Comparison of ENCODE assay signal across 23 cellular contexts in the genomic region with DNA sequence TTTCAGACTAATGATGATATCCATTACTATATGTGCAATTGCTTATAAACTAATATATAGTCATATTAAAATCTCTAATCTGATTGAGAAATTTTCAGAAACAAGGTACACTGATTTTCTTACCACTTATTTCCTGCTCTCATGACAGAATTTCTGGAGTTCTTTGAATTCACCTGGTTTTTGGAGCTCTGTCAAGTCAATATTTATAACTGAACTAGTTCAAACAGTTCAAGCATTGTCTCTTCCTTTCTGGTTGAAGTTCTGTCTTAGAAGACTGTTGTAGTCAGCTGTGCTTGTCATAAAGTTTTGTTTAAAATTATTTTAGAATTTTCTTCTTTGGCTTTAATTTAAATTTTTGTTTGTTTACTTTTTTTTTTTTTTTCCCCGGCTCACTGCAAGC.
A peak's percentile ranks its signal among the peaks of the same experiment; 100 is the strongest.
DNase-seq lines count a peak whose midpoint lies in the region; ATAC-seq and TF ChIP-seq lines count a peak whose summit lies in the region.
"Had no signal": no experiment of that assay in that cellular context is flagged by ENCODE, and none has a peak within 500 bp of the region (broad histone marks: within the 10 kb centered on the region; RNA-seq: fewer than 3 reads in every experiment).

No MANE protein-coding gene starts in this region.

- H3K36me3 ChIP-seq in left lung (no peaks in the 10 kb centered on the region), WERI-Rb-1 (no peaks in the 10 kb centered on the region), upper lobe of right lung (no peaks in the 10 kb centered on the region)
- H3K36me3 ChIP-seq: BE2C, BLaER1 had no signal

- intact Hi-C loops in left lung (cut with DNase I) (no loop called here), upper lobe of right lung (cut with DNase I) (no loop called here)

- no peak for TF ChIP-seq CTCF in LNCaP clone FGC (IDR thresholded peaks at IDR 0.05; ENCODE audit: control insufficient read depth, extremely low read depth, insufficient read depth)
- TF ChIP-seq CTCF in VCaP (conservative IDR thresholded peaks at IDR 0.05): no peak
- TF ChIP-seq CTCF in left lung (IDR thresholded peaks at IDR 0.05): no peak
- TF ChIP-seq CTCF in WERI-Rb-1 (IDR thresholded peaks at IDR 0.05; ENCODE audit: low read depth, low read length): no peak
- no peak for TF ChIP-seq CTCF in upper lobe of right lung (IDR thresholded peaks at IDR 0.05)

- H3K27ac ChIP-seq in VCaP (peak overlapping the region; percentile 83), left lung (no peak overlapping the region), WERI-Rb-1 (no peak overlapping the region), upper lobe of right lung (no peak overlapping the region)
- H3K27ac ChIP-seq: BLaER1 had no signal

- peak; percentile 38 for ATAC-seq in left lung
- ATAC-seq in GM21619 (IDR thresholded peaks at IDR 0.05; ENCODE audit: unreplicated experiment): no peak
- no peak for ATAC-seq in upper lobe of right lung
- ATAC-seq: GM12878 had no signal

- H3K9me3 ChIP-seq in left lung (no peaks in the 10 kb centered on the region), WERI-Rb-1 (ENCODE audit: severe bottlenecking) (peaks cover 8% of the 10 kb centered on the region), upper lobe of right lung (no peaks in the 10 kb centered on the region)
- H3K9me3 ChIP-seq: BE2C, BLaER1 had no signal

- DNase-seq in LNCaP clone FGC (ENCODE audit: low read depth): peak; percentile 56
- DNase-seq in left lung: no peak
- DNase-seq in WERI-Rb-1: no peak
- no peak for DNase-seq in upper lobe of right lung
- DNase-seq: 8988T; ACHN; BE2C; C1 segment of cervical spinal cord; CD4-positive, alpha-beta memory T cell; CD4-positive, CD25-positive, alpha-beta regulatory T cell; CD8-positive, alpha-beta memory T cell; COR-L47; DMS 273 treated with DMSO at 0.1 percent for 48 hours; DMS153; DMS53; DMS79; DND-41; EL; GDM1 had no signal

- no peaks in the 10 kb centered on the region for H3K27me3 ChIP-seq in left lung
- H3K27me3 ChIP-seq in WERI-Rb-1 (ENCODE audit: insufficient read depth, low read depth, severe bottlenecking): no peaks in the 10 kb centered on the region
- H3K27me3 ChIP-seq in upper lobe of right lung: no peaks in the 10 kb centered on the region
- H3K27me3 ChIP-seq: BE2C, BLaER1 had no signal

- H3K4me1 ChIP-seq in left lung: peaks cover 0 to 7% of the 10 kb centered on the region in 2 donors
- H3K4me1 ChIP-seq in upper lobe of right lung: peaks cover 20% of the 10 kb centered on the region
- H3K4me1 ChIP-seq: BE2C had no signal

- H3K4me3 ChIP-seq in LNCaP clone FGC (ENCODE audit: low read depth, low read length) (no peak overlapping the region), left lung (no peak overlapping the region), WERI-Rb-1 (ENCODE audit: low read depth, low read length) (no peak overlapping the region), upper lobe of right lung (no peak overlapping the region)
- H3K4me3 ChIP-seq: BLaER1, GM12878 had no signal
